31 cellular contexts compared by ENCODE assay signal in the genomic region with DNA sequence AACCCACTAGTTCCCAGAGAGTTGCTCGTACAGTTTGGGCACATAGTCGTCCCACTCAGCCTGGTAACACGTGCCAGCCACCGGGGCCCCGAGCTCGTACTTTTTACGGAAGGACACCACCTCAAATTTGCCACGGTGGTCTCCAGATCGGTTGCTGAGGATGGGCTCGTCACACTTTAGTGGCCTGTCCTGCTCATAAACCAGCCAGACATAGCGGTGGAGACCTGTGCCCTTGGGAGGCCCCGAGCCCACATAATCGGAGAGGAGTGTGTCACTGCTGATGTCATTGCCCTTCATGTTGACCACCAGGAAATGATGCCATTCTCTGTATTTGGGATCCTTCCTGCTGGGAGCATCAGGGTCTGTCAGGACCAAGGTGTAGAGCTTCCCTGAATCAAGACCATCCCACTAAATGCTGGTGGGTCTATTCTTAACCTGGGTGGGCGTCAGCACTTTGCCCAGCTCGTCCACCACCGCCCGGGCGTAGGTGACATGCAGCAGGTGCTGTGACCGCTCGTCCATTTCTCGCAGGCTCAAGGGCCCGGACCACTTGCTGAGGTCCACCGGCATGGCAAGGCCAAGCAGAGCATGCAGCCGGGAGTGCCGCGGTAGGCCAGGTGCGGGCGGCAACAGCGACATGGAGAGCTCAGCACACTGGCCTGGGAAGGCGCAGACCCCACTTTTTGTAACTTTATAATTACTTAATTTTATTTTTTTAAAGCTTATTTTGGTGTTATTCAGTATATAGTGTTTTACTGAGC.
"Had no signal": no experiment of that assay in that cellular context is flagged by ENCODE, and none has a peak within 500 bp of the region (broad histone marks: within the 10 kb centered on the region; RNA-seq: fewer than 3 reads in every experiment).

No MANE protein-coding gene starts in this region.

- H3K4me3 Mint-ChIP-seq: activated CD4-positive, alpha-beta memory T cell treated with anti-CD3 and anti-CD28 coated beads for 36 hours; activated CD4-positive, alpha-beta T cell treated with anti-CD3 and anti-CD28 coated beads for 36 hours; activated CD4-positive, alpha-beta T cell treated with anti-CD3 and anti-CD28 coated beads, Interleukin-2, amount 10 ng/mL, durations not matched to agents 24 days and 14 days; activated CD8-positive, alpha-beta T cell treated with anti-CD3 and anti-CD28 coated beads, Interleukin-2, amount 10 ng/mL, durations not matched to agents 7 days and 5 days; activated naive CD4-positive, alpha-beta T cell treated with anti-CD3 and anti-CD28 coated beads, Interleukin-2, amount 10 ng/mL, durations not matched to agents 7 days and 5 days; activated naive CD8-positive, alpha-beta T cell treated with anti-CD3 and anti-CD28 coated beads, Interleukin-2, amount 10 ng/mL, durations not matched to agents 7 days and 5 days; activated T-cell treated with anti-CD3 and anti-CD28 coated beads, Interleukin-2, amount 50 U/mL, for 24 hours; activated T-cell treated with anti-CD3 and anti-CD28 coated beads, Interleukin-2, amount 50 U/mL, for 72 hours; central memory CD8-positive, alpha-beta T cell; T-helper 1 cell treated with Interleukin-12 subunit alpha and Interleukin-12 subunit beta and Interleukin-4 antibody, amounts not matched to agents 30 μg/mL and 1 μg/mL, for 36 hours; T-helper 2 cell treated with Interferon-gamma antibody and Interleukin-4, amounts not matched to agents 5 μg/mL and 100 μg/mL, for 36 hours had no signal

- H3K9me3 ChIP-seq: ascending aorta, breast epithelium, esophagus squamous epithelium, gastroesophageal sphincter, heart right ventricle had no signal

- H2AFZ ChIP-seq: hepatocyte had no signal

- FAIRE-seq: endometrium had no signal

- H3K9me3 Mint-ChIP-seq: activated CD4-positive, alpha-beta memory T cell treated with anti-CD3 and anti-CD28 coated beads for 36 hours; activated CD4-positive, alpha-beta T cell treated with anti-CD3 and anti-CD28 coated beads, Interleukin-2, amount 10 ng/mL, durations not matched to agents 24 days and 14 days; activated naive CD4-positive, alpha-beta T cell treated with anti-CD3 and anti-CD28 coated beads, Interleukin-2, amount 10 ng/mL, durations not matched to agents 7 days and 5 days; activated naive CD4-positive, alpha-beta T cell treated with anti-CD3 and anti-CD28 coated beads, Interleukin-2, amount 50 U/mL, for 72 hours; activated naive CD8-positive, alpha-beta T cell treated with anti-CD3 and anti-CD28 coated beads, Interleukin-2, amount 10 ng/mL, durations not matched to agents 7 days and 5 days; activated T-cell treated with anti-CD3 and anti-CD28 coated beads, Interleukin-2, amount 50 U/mL, for 24 hours; activated T-cell treated with anti-CD3 and anti-CD28 coated beads, Interleukin-2, amount 50 U/mL, for 72 hours; central memory CD8-positive, alpha-beta T cell; T-helper 1 cell treated with Interleukin-12 subunit alpha and Interleukin-12 subunit beta and Interleukin-4 antibody, amounts not matched to agents 30 μg/mL and 1 μg/mL, for 36 hours; T-helper 2 cell treated with Interferon-gamma antibody and Interleukin-4, amounts not matched to agents 5 μg/mL and 100 μg/mL, for 36 hours had no signal

- H3K36me3 ChIP-seq: breast epithelium, cardiac muscle cell had no signal

- H3K79me2 ChIP-seq: hepatocyte had no signal

- H3K4me3 ChIP-seq: breast epithelium, cardiac muscle cell, esophagus squamous epithelium, gastroesophageal sphincter, heart right ventricle, hepatocyte had no signal

- H3K4me2 ChIP-seq: hepatocyte had no signal

- H3K27me3 ChIP-seq: ascending aorta, breast epithelium, cardiac muscle cell, gastroesophageal sphincter, hepatocyte had no signal

- H3K27ac ChIP-seq: ascending aorta, breast epithelium, cardiac muscle cell, epithelial cell of prostate, esophagus squamous epithelium, gastroesophageal sphincter, heart right ventricle, hepatocyte had no signal

- H3K27ac Mint-ChIP-seq: activated CD4-positive, alpha-beta memory T cell treated with anti-CD3 and anti-CD28 coated beads for 36 hours; activated CD4-positive, alpha-beta T cell treated with anti-CD3 and anti-CD28 coated beads for 36 hours; activated CD4-positive, alpha-beta T cell treated with anti-CD3 and anti-CD28 coated beads, Interleukin-2, amount 10 ng/mL, durations not matched to agents 24 days and 14 days; activated CD8-positive, alpha-beta T cell treated with anti-CD3 and anti-CD28 coated beads, Interleukin-2, amount 10 ng/mL, durations not matched to agents 7 days and 5 days; activated T-cell treated with anti-CD3 and anti-CD28 coated beads, Interleukin-2, amount 50 U/mL, for 24 hours; activated T-cell treated with anti-CD3 and anti-CD28 coated beads, Interleukin-2, amount 50 U/mL, for 72 hours; T-helper 1 cell treated with Interleukin-12 subunit alpha and Interleukin-12 subunit beta and Interleukin-4 antibody, amounts not matched to agents 30 μg/mL and 1 μg/mL, for 36 hours; T-helper 2 cell treated with Interferon-gamma antibody and Interleukin-4, amounts not matched to agents 5 μg/mL and 100 μg/mL, for 36 hours had no signal

- H3K27me3 Mint-ChIP-seq: activated CD4-positive, alpha-beta memory T cell treated with anti-CD3 and anti-CD28 coated beads for 36 hours; activated CD4-positive, alpha-beta T cell treated with anti-CD3 and anti-CD28 coated beads for 36 hours; activated T-cell treated with anti-CD3 and anti-CD28 coated beads, Interleukin-2, amount 50 U/mL, for 24 hours; central memory CD8-positive, alpha-beta T cell had no signal

- H3K4me1 ChIP-seq: breast epithelium, heart right ventricle had no signal

- DNase-seq: activated CD4-positive, alpha-beta memory T cell treated with anti-CD3 and anti-CD28 coated beads for 36 hours; activated CD4-positive, alpha-beta T cell treated with anti-CD3 and anti-CD28 coated beads for 36 hours; activated CD4-positive, alpha-beta T cell treated with anti-CD3 and anti-CD28 coated beads, Interleukin-2, amount 10 ng/mL, durations not matched to agents 24 days and 14 days; activated CD4-positive, CD25-positive, alpha-beta regulatory T cell; activated CD4-positive, CD25-positive, alpha-beta regulatory T cell treated with anti-CD3 and anti-CD28 coated beads, Interleukin-2, amount 50 U/mL, for 72 hours; activated CD8-positive, alpha-beta memory T cell treated with anti-CD3 and anti-CD28 coated beads, Interleukin-2, amount 50 U/mL, for 48 hours; activated CD8-positive, alpha-beta T cell treated with anti-CD3 and anti-CD28 coated beads, Interleukin-2, amount 10 ng/mL, durations not matched to agents 7 days and 5 days; activated gamma-delta T cell; activated naive CD4-positive, alpha-beta T cell; activated naive CD4-positive, alpha-beta T cell treated with anti-CD3 and anti-CD28 coated beads, Interleukin-2, amount 10 ng/mL, durations not matched to agents 7 days and 5 days; activated naive CD8-positive, alpha-beta T cell treated with anti-CD3 and anti-CD28 coated beads, Interleukin-2, amount 10 ng/mL, durations not matched to agents 7 days and 5 days; activated T-cell treated with anti-CD3 and anti-CD28 coated beads for 4 hours; activated T-cell treated with anti-CD3 and anti-CD28 coated beads, Interleukin-2, amount 50 U/mL, for 24 hours; activated T-cell treated with anti-CD3 and anti-CD28 coated beads, Interleukin-2, amount 50 U/mL, for 72 hours; cortex of kidney; effector CD8-positive, alpha-beta T cell; esophagus squamous epithelium; foreskin melanocyte; heart right ventricle; T1000 had no signal

- ATAC-seq: activated CD4-positive, alpha-beta T cell treated with anti-CD3 and anti-CD28 coated beads for 36 hours; activated CD8-positive, alpha-beta T cell treated with anti-CD3 and anti-CD28 coated beads, Interleukin-2, amount 10 ng/mL, durations not matched to agents 7 days and 5 days; activated naive CD4-positive, alpha-beta T cell treated with anti-CD3 and anti-CD28 coated beads, Interleukin-2, amount 50 U/mL, for 72 hours; activated T-cell treated with anti-CD3 and anti-CD28 coated beads, Interleukin-2, amount 50 U/mL, for 72 hours; gastroesophageal sphincter had no signal

- H3K4me1 Mint-ChIP-seq: activated CD4-positive, alpha-beta T cell treated with anti-CD3 and anti-CD28 coated beads for 36 hours; activated CD4-positive, alpha-beta T cell treated with anti-CD3 and anti-CD28 coated beads, Interleukin-2, amount 10 ng/mL, durations not matched to agents 24 days and 14 days; activated naive CD4-positive, alpha-beta T cell treated with anti-CD3 and anti-CD28 coated beads, Interleukin-2, amount 10 ng/mL, durations not matched to agents 7 days and 5 days; activated naive CD8-positive, alpha-beta T cell treated with anti-CD3 and anti-CD28 coated beads, Interleukin-2, amount 10 ng/mL, durations not matched to agents 7 days and 5 days; central memory CD8-positive, alpha-beta T cell had no signal
